In genomic region chr6:32185620-32186495, GRCh38 we compare ENCODE assay signal across 8 cellular contexts. TPM values are rescaled to one million over a fixed set of nuclear protein-coding genes. Genes with fewer than 3 reads are reported as not detected.
A peak's percentile ranks its signal among the peaks of the same experiment; 100 is the strongest.
DNase-seq lines count a peak whose midpoint lies in the region; ATAC-seq, FAIRE-seq and TF ChIP-seq lines count a peak whose summit lies in the region.
"Not testable (repeated sequence)": the region's sequence is repeated elsewhere in the genome, so short reads cannot be mapped to it uniquely, and the experiment has no call there.

No MANE protein-coding gene starts in this region.

- peak overlapping the region in 1 of 2 donors; percentile 40 for H3K9ac ChIP-seq in kidney (ENCODE audit: low read length in 2 of 2)

- in situ Hi-C loops in Caki2 (cut with HindIII; ENCODE audit: low pct_unique_long_range_greater_than_20kb, low sequenced_read_pairs), result not testable (repeated sequence)

- H3K9me3 ChIP-seq in kidney (ENCODE audit: control insufficient read depth in 1 of 2, low read length in 2 of 2); suprapubic skin: not testable (repeated sequence)

- H3K27ac ChIP-seq in kidney (ENCODE audit: low read depth in 2 of 2, low read length in 2 of 2) (peak overlapping the region; percentile 69 to 89), suprapubic skin (peak overlapping the region; percentile 65)

- peak overlapping the region; percentile 51 to 60 for H3K4me3 Mint-ChIP-seq in effector memory CD8-positive, alpha-beta T cell

- not testable (repeated sequence) for TF ChIP-seq POLR2A in suprapubic skin (IDR thresholded peaks at IDR 0.05)

- intact Hi-C loops in kidney (cut with DNase I); posterior vena cava (cut with DNase I): not testable (repeated sequence)

- not testable (repeated sequence) for H3K27me3 Mint-ChIP-seq in effector memory CD8-positive, alpha-beta T cell

- not testable (repeated sequence) for H3K9me3 Mint-ChIP-seq in effector memory CD8-positive, alpha-beta T cell

- FAIRE-seq in kidney (lab: Jason Lieb, UNC), result peak; percentile 74

- not testable (repeated sequence) for TF ChIP-seq CTCF in kidney (IDR thresholded peaks at IDR 0.05; ENCODE audit: borderline replicate concordance, extremely low read depth, insufficient read depth); suprapubic skin (IDR thresholded peaks at IDR 0.05)

- peaks cover 70% of the 10 kb centered on the region for H3K36me3 Mint-ChIP-seq in effector memory CD8-positive, alpha-beta T cell (ENCODE audit: insufficient read depth)

- WGBS in suprapubic skin, result 31% methylated on average over 16 of the region's 16 CpGs

- peaks cover 8 to 23% of the 10 kb centered on the region in 2 donors for H3K36me3 ChIP-seq in kidney (ENCODE audit: control insufficient read depth in 1 of 2, insufficient read depth in 2 of 2, low read length in 2 of 2)
- peaks cover 37% of the 10 kb centered on the region for H3K36me3 ChIP-seq in suprapubic skin

- not testable (repeated sequence) for TF ChIP-seq EP300 in suprapubic skin (IDR thresholded peaks at IDR 0.05)

- H3K4me3 ChIP-seq in kidney (ENCODE audit: low read length in 2 of 2); suprapubic skin: not testable (repeated sequence)

- not testable (repeated sequence) for H3K27me3 ChIP-seq in suprapubic skin

- H3K4me1 ChIP-seq in kidney (ENCODE audit: control insufficient read depth in 1 of 2, insufficient read depth in 1 of 2, low read depth in 1 of 2, low read length in 2 of 2) (peaks cover 6 to 17% of the 10 kb centered on the region in 2 donors), suprapubic skin (peaks cover 62% of the 10 kb centered on the region)

- peaks cover 41 to 45% of the 10 kb centered on the region in 2 donors for H3K4me1 Mint-ChIP-seq in effector memory CD8-positive, alpha-beta T cell (ENCODE audit: low read depth in 2 of 2)

- DNase-seq in Caki2 (ENCODE audit: low read depth), result peak; percentile 82
- DNase-seq in M059J (ENCODE audit: low read depth), result peak; percentile 81
- DNase-seq in T-helper 2 cell, result peak in 4 of 5 experiments; percentile 42 to 87 (median 48)
- DNase-seq in activated naive CD4-positive, alpha-beta T cell treated with Interleukin-2 at 50 U/mL for 16 hours, result peak; percentile 72
- peak in 2 of 3 experiments; percentile 29 for DNase-seq in effector memory CD8-positive, alpha-beta T cell
- peak; percentile 95 for DNase-seq in kidney
- peak; percentile 94 for DNase-seq in posterior vena cava (ENCODE audit: low spot score)
- peak; percentile 92 to 96 for DNase-seq in suprapubic skin (ENCODE audit: low spot score in 2 of 2)

- H3K27ac Mint-ChIP-seq in effector memory CD8-positive, alpha-beta T cell, result peak overlapping the region; percentile 95 to 96

- peak; percentile 76 for ATAC-seq in effector memory CD8-positive, alpha-beta T cell (replicated peaks)

RNA-seq across cellular contexts. Expression of gene AGER, which starts 1.8 kb away (rescaled TPM):
- total RNA-seq in Caki2 (2014; rRNA removed; shearing (Covaris generic); ENCODE audit: low replicate concordance), result 1.7 and 1.9 TPM in 2 replicates
- 0.07 and 0.15 TPM in 2 replicates for total RNA-seq in M059J (2014; rRNA removed; shearing (Covaris generic))
- total RNA-seq in kidney (13.0 TPM), posterior vena cava (1 to 10 TPM; 4.6 to 7.3 TPM), suprapubic skin (1 to 10 TPM in 3 of 4 donors, not detected in 1; 1.5 to 9.9 (median 4.8) TPM)
- 7.1 TPM for polyA plus RNA-seq in kidney (ENCODE audit: insufficient read depth, low read depth, low replicate concordance)

RNA-seq across cellular contexts. Expression of gene PBX2, which starts 4.1 kb away (rescaled TPM):
- total RNA-seq in Caki2 (2014; rRNA removed; shearing (Covaris generic); ENCODE audit: low replicate concordance), result 80.1 and 87.2 TPM in 2 replicates
- 20.3 and 29.8 TPM in 2 replicates for total RNA-seq in M059J (2014; rRNA removed; shearing (Covaris generic))
- total RNA-seq in kidney (87.3 TPM), posterior vena cava (10 to 100 TPM; 49.4 to 53.1 TPM), suprapubic skin (10 to 100 TPM; 51.0 to 84.7 (median 63.8) TPM)
- polyA plus RNA-seq in kidney (ENCODE audit: insufficient read depth, low read depth, low replicate concordance), result 34.6 TPM

RNA-seq across cellular contexts. Expression of gene GPSM3, which starts 6.6 kb away (rescaled TPM):
- total RNA-seq in Caki2 (2014; rRNA removed; shearing (Covaris generic); ENCODE audit: low replicate concordance), result 0.14 and 3.4 TPM in 2 replicates
- 12.9 and 13.9 TPM in 2 replicates for total RNA-seq in M059J (2014; rRNA removed; shearing (Covaris generic))
- total RNA-seq in kidney (28.1 TPM), posterior vena cava (10 to 100 TPM; 15.4 to 22.1 TPM), suprapubic skin (1 to 10 TPM; 4.8 to 5.5 (median 5.1) TPM)
- polyA plus RNA-seq in kidney (ENCODE audit: insufficient read depth, low read depth, low replicate concordance), result 6.2 TPM

RNA-seq across cellular contexts. Expression of gene RNF5, which starts 7.7 kb away (rescaled TPM):
- total RNA-seq in Caki2 (2014; rRNA removed; shearing (Covaris generic); ENCODE audit: low replicate concordance), result 111 and 147 TPM in 2 replicates
- total RNA-seq in M059J (2014; rRNA removed; shearing (Covaris generic)), result 158 and 159 TPM in 2 replicates
- total RNA-seq in kidney (74.1 TPM), posterior vena cava (10 to 100 TPM; 43.2 to 46.7 TPM), suprapubic skin (10 to 100 TPM; 55.7 to 73.0 (median 63.4) TPM)
- 208 TPM for polyA plus RNA-seq in kidney (ENCODE audit: insufficient read depth, low read depth, low replicate concordance)

RNA-seq across cellular contexts. Expression of gene AGPAT1, which starts 10.0 kb away (rescaled TPM):
- 42.7 and 61.0 TPM in 2 replicates for total RNA-seq in Caki2 (2014; rRNA removed; shearing (Covaris generic); ENCODE audit: low replicate concordance)
- 101 and 120 TPM in 2 replicates for total RNA-seq in M059J (2014; rRNA removed; shearing (Covaris generic))
- total RNA-seq in kidney (58.9 TPM), posterior vena cava (10 to 100 TPM; 42.0 to 53.3 TPM), suprapubic skin (10 to 100 TPM; 30.4 to 68.9 (median 42.6) TPM)
- 87.1 TPM for polyA plus RNA-seq in kidney (ENCODE audit: insufficient read depth, low read depth, low replicate concordance)

Comparison
In these comparisons a context has a peak if more than half of its experiments do, and no peak if none do; other contexts are left out.
1. DNase-seq: peak in every context shown above with its lines; median percentile 95 in kidney; 94 in posterior vena cava; 94 in suprapubic skin; 82 in Caki2; 81 in M059J; 72 in activated naive CD4-positive, alpha-beta T cell treated with Interleukin-2 at 50 U/mL for 16 hours; 48 in T-helper 2 cell; 29 in effector memory CD8-positive, alpha-beta T cell.